ENCODE assay signal across 20 cellular contexts in the genomic region with DNA sequence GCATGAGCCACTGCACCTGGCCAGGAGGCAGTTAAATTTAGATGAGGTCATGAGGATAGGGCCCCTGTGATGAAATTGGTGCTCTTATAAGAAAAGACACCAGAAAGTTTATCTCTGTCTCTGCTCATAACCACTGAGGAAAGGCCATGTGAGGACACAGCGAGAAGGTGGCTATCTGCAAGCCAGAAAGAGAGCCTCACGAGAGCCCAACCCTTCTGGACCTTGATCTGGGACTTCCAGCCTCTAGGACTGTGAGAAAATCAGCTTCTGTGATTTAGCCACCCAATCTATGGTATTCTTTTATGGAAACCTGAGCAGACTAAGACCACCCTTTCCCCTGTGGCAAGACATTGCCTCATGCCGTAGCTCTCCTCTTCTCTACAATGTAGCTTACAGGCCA.
A peak's percentile ranks its signal among the peaks of the same experiment; 100 is the strongest.
DNase-seq lines count a peak whose midpoint lies in the region; ATAC-seq, FAIRE-seq and TF ChIP-seq lines count a peak whose summit lies in the region.
"Had no signal": no experiment of that assay in that cellular context is flagged by ENCODE, and none has a peak within 500 bp of the region (broad histone marks: within the 10 kb centered on the region; RNA-seq: fewer than 3 reads in every experiment).

No MANE protein-coding gene starts in this region.

- H3K36me3 ChIP-seq in HEK293 (ENCODE audit: control insufficient read depth in 2 of 2, insufficient read depth in 1 of 2, low read length in 2 of 2) (no peaks in the 10 kb centered on the region), small intestine (ENCODE audit: control insufficient read depth in 2 of 2, insufficient read depth in 2 of 2, low read length in 2 of 2) (no peaks in the 10 kb centered on the region)
- H3K36me3 ChIP-seq: BLaER1 had no signal

- ATAC-seq in left lobe of liver = peak; percentile 38
- ATAC-seq: CD8-positive, alpha-beta T cell; GM12878; GM23338 had no signal

- 24 to 51% (median 47%) methylated on average over 3 of the region's 3 CpGs for WGBS in small intestine, 3 donors

- H3K4me3 ChIP-seq in HEK293 (ENCODE audit: low read depth, low read length) (no peak overlapping the region), small intestine (ENCODE audit: low read depth in 1 of 2, low read length in 2 of 2) (no peak overlapping the region)
- H3K4me3 ChIP-seq: BLaER1, GM12878, GM23338 had no signal

- H3K27ac Mint-ChIP-seq in mesothelial cell of epicardium = peak overlapping the region; percentile 6
- H3K27ac Mint-ChIP-seq: B cell; CD4-positive, CD25-positive, alpha-beta regulatory T cell; CD8-positive, alpha-beta T cell; GM23338; H9 had no signal

- H3K27me3 ChIP-seq in small intestine (ENCODE audit: control insufficient read depth in 2 of 2, insufficient read depth in 2 of 2, low read length in 2 of 2) = no peaks in the 10 kb centered on the region
- H3K27me3 ChIP-seq: BLaER1 had no signal

- no peak for FAIRE-seq in small intestine (lab: Jason Lieb, UNC)
- FAIRE-seq: G401.6, GM12878, GM19239 had no signal

- H3K4me3 Mint-ChIP-seq in mesothelial cell of epicardium = no peak overlapping the region
- H3K4me3 Mint-ChIP-seq: B cell; CD4-positive, CD25-positive, alpha-beta regulatory T cell; CD8-positive, alpha-beta T cell; GM23338; H9 had no signal

- H3K4me1 Mint-ChIP-seq in mesothelial cell of epicardium = peaks cover 29% of the 10 kb centered on the region
- H3K4me1 Mint-ChIP-seq: B cell; CD4-positive, CD25-positive, alpha-beta regulatory T cell had no signal

- H3K9me3 ChIP-seq in HEK293 (ENCODE audit: control insufficient read depth, insufficient read depth, low read depth, low read length) = no peaks in the 10 kb centered on the region
- H3K9me3 ChIP-seq in small intestine (ENCODE audit: control insufficient read depth, low read depth) = no peaks in the 10 kb centered on the region
- H3K9me3 ChIP-seq: BLaER1, Caco-2 had no signal

- H3K4me1 ChIP-seq in HEK293 (ENCODE audit: control insufficient read depth, insufficient read depth, low read length) (peaks cover 25% of the 10 kb centered on the region), small intestine (ENCODE audit: control insufficient read depth in 2 of 2, insufficient read depth in 1 of 2, low read depth in 1 of 2, low read length in 1 of 2) (peaks cover 0 to 19% of the 10 kb centered on the region in 2 donors)
- H3K4me1 ChIP-seq: BLaER1 had no signal

- peaks cover 3% of the 10 kb centered on the region for H3K36me3 Mint-ChIP-seq in mesothelial cell of epicardium
- H3K36me3 Mint-ChIP-seq: CD4-positive, CD25-positive, alpha-beta regulatory T cell; CD8-positive, alpha-beta T cell had no signal

- DNase-seq in left lobe of liver (ENCODE audit: low spot score) (no peak), mesothelial cell of epicardium (ENCODE audit: low spot score in 2 of 2, unreplicated experiment in 2 of 2) (no peak), small intestine (peak; percentile 83), MV-4-11 (lab: John Stamatoyannopoulos, UW) (no peak), GM10266 (ENCODE audit: extremely low spot score) (no peak)
- no peak for DNase-seq in stimulated activated CD4-positive, alpha-beta T cell treated with anti-CD3 and anti-CD28 coated beads, Interleukin-4, amount 100 ng/mL, for 4 hours
- DNase-seq: Caco-2; CD4-positive, CD25-positive, alpha-beta regulatory T cell; CD8-positive, alpha-beta T cell; DMS153; DND-41; H9 had no signal

- no peaks in the 10 kb centered on the region for H3K9me3 Mint-ChIP-seq in mesothelial cell of epicardium
- H3K9me3 Mint-ChIP-seq: CD8-positive, alpha-beta T cell; GM23338; H9 had no signal

- POLR2A ChIA-PET in HEK293 (lab: Yijun Ruan, JAX) = no interaction called here

- CTCF ChIA-PET in HEK293 (lab: Yijun Ruan, JAX) = interaction anchor here (4.8 kb wide), 1 partner anchor 291 kb away, joined by 19 read pairs; no protein-coding TSS in a partner anchor

- TF ChIP-seq CTCF in HEK293 (tag by site-specific recombination; IDR thresholded peaks at IDR 0.05) (no peak), mesothelial cell of epicardium (IDR thresholded peaks at IDR 0.05; ENCODE audit: unreplicated experiment) (no peak), GM10266 (IDR thresholded peaks at IDR 0.05; ENCODE audit: control insufficient read depth, insufficient read depth, low read depth, missing control alignments) (no peak)

- H3K27me3 Mint-ChIP-seq in mesothelial cell of epicardium (ENCODE audit: low read depth) = no peaks in the 10 kb centered on the region

- H3K27ac ChIP-seq in HEK293 (ENCODE audit: extremely low read depth, low read depth, low read length) (no peak overlapping the region), small intestine (ENCODE audit: low read depth in 1 of 2, low read length in 1 of 2) (no peak overlapping the region)
- H3K27ac ChIP-seq: BLaER1, C4-2B had no signal

TF ChIP-seq in HEK293, 187 proteins besides CTCF, POLR2A, EP300 and RAD21:
- no peak for TF ChIP-seq KLF7 (tag by site-specific recombination; IDR thresholded peaks at IDR 0.05; ENCODE audit: borderline replicate concordance)
- no peak for TF ChIP-seq GLI4 (tag by site-specific recombination; IDR thresholded peaks at IDR 0.05)
- no peak for TF ChIP-seq SCRT1 (tag by site-specific recombination; IDR thresholded peaks at IDR 0.05; ENCODE audit: borderline replicate concordance)
- TF ChIP-seq, protein P1, sequence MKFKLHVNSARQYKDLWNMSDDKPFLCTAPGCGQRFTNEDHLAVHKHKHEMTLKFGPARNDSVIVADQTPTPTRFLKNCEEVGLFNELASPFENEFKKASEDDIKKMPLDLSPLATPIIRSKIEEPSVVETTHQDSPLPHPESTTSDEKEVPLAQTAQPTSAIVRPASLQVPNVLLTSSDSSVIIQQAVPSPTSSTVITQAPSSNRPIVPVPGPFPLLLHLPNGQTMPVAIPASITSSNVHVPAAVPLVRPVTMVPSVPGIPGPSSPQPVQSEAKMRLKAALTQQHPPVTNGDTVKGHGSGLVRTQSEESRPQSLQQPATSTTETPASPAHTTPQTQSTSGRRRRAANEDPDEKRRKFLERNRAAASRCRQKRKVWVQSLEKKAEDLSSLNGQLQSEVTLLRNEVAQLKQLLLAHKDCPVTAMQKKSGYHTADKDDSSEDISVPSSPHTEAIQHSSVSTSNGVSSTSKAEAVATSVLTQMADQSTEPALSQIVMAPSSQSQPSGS (tag by site-specific recombination; IDR thresholded peaks at IDR 0.05; ENCODE audit: low read depth) = 0 out of 2 replicates have a peak, but pooled peaks have one; percentile 23
- no peak for TF ChIP-seq ZNF560 (tag by site-specific recombination; IDR thresholded peaks at IDR 0.05; ENCODE audit: borderline replicate concordance)
- no peak for TF ChIP-seq SALL2 (tag by site-specific recombination; IDR thresholded peaks at IDR 0.05; ENCODE audit: borderline replicate concordance)
- TF ChIP-seq, protein P2, sequence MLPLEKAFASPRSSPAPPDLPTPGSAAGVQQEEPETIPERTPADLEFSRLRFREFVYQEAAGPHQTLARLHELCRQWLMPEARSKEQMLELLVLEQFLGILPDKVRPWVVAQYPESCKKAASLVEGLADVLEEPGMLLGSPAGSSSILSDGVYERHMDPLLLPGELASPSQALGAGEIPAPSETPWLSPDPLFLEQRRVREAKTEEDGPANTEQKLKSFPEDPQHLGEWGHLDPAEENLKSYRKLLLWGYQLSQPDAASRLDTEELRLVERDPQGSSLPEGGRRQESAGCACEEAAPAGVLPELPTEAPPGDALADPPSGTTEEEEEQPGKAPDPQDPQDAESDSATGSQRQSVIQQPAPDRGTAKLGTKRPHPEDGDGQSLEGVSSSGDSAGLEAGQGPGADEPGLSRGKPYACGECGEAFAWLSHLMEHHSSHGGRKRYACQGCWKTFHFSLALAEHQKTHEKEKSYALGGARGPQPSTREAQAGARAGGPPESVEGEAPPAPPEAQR (tag by site-specific recombination; IDR thresholded peaks at IDR 0.05) = no peak
- no peak for TF ChIP-seq ZNF202 (tag by site-specific recombination; IDR thresholded peaks at IDR 0.05; ENCODE audit: borderline replicate concordance)
